In genomic region chr1:156841289-156841855, GRCh38 we compare ENCODE assay signal across 23 cellular contexts. TPM values are rescaled to one million over a fixed set of nuclear protein-coding genes. Genes with fewer than 3 reads are reported as not detected.
DNase-seq lines count a peak whose midpoint lies in the region; ATAC-seq, FAIRE-seq and TF ChIP-seq lines count a peak whose summit lies in the region.
"Had no signal": no experiment of that assay in that cellular context is flagged by ENCODE, and none has a peak within 500 bp of the region (broad histone marks: within the 10 kb centered on the region; RNA-seq: fewer than 3 reads in every experiment).

No MANE protein-coding gene starts in this region.

- H3K23me2 ChIP-seq in H1 (ENCODE audit: low read depth, low read length), result peaks cover 6% of the 10 kb centered on the region; the same call in 1 of the 2 replicates

- no peak overlapping the region for H2BK15ac ChIP-seq in H1 (ENCODE audit: low read length)
- no peak overlapping the region for H2BK15ac ChIP-seq in mesendoderm (replicated peaks; ENCODE audit: low read depth)

- H4K91ac ChIP-seq in H1 (replicated peaks; ENCODE audit: insufficient read length, low read length), result no peak overlapping the region

- no peak overlapping the region for H2BK12ac ChIP-seq in H1 (ENCODE audit: low read depth, low read length)

- no peak overlapping the region for H3K4me3 Mint-ChIP-seq in Calu3 (ENCODE audit: low read depth, unreplicated experiment)
- H3K4me3 Mint-ChIP-seq: CD8-positive, alpha-beta memory T cell; IgD-negative memory B cell had no signal

- no peak overlapping the region for H3K27ac ChIP-seq in H1 (ENCODE audit: low read depth, low read length)
- H3K27ac ChIP-seq in mesendoderm (ENCODE audit: low read depth, low read length), result no peak overlapping the region
- no peak overlapping the region for H3K27ac ChIP-seq in brain microvascular endothelial cell
- H3K27ac ChIP-seq: SK-N-MC had no signal

- no TSS peak for BruUV-seq in Calu3 (replicated peaks; lab: Mats Ljungman, UMichigan)

- intact Hi-C loops in Calu3 (cut with micrococcal nuclease; ENCODE audit: unreplicated experiment), result no loop called here

- no peak overlapping the region for H4K8ac ChIP-seq in H1 (ENCODE audit: extremely low read depth, insufficient read depth, low read length)
- no peak overlapping the region for H4K8ac ChIP-seq in mesendoderm (ENCODE audit: low read depth, low read length)

- no peak overlapping the region for H4K5ac ChIP-seq in H1 (ENCODE audit: insufficient read length, low read depth, low read length)
- H4K5ac ChIP-seq in mesendoderm (ENCODE audit: low read length), result no peak overlapping the region

- no peak overlapping the region for H2BK120ac ChIP-seq in H1 (replicated peaks; ENCODE audit: low read depth, low read length)
- no peak overlapping the region for H2BK120ac ChIP-seq in mesendoderm (ENCODE audit: low read depth, low read length)

- no peaks in the 10 kb centered on the region for H3K4me1 Mint-ChIP-seq in Calu3 (ENCODE audit: low read depth, unreplicated experiment)

- no peaks in the 10 kb centered on the region for H3K9me3 ChIP-seq in H1 (ENCODE audit: insufficient read depth in 2 of 2, low read depth in 1 of 2, low read length in 1 of 2)
- H3K9me3 ChIP-seq: HAP-1 had no signal

- no peak overlapping the region for H3K4ac ChIP-seq in H1 (replicated peaks; ENCODE audit: insufficient read length, low read depth, low read length)
- no peak overlapping the region for H3K4ac ChIP-seq in mesendoderm (ENCODE audit: low read depth, low read length)

- no peaks in the 10 kb centered on the region for H3K79me2 ChIP-seq in H1 (ENCODE audit: control insufficient read depth in 1 of 2, insufficient read depth in 2 of 2, low read length in 2 of 2)
- H3K79me2 ChIP-seq in mesendoderm (ENCODE audit: control insufficient read depth, insufficient read depth, low read length), result no peaks in the 10 kb centered on the region

- H3K36me3 ChIP-seq in H7 (replicated peaks; ENCODE audit: control insufficient read depth, insufficient read depth, low read length) (no peaks in the 10 kb centered on the region), H1 (ENCODE audit: control insufficient read depth in 2 of 4, insufficient read depth in 4 of 4, low read length in 3 of 4) (no peaks in the 10 kb centered on the region), mesendoderm (ENCODE audit: control insufficient read depth, insufficient read depth, low read length) (no peaks in the 10 kb centered on the region), brain microvascular endothelial cell (replicated peaks) (no peaks in the 10 kb centered on the region)
- H3K36me3 ChIP-seq: HAP-1 had no signal

- no peak for ATAC-seq in GM19023 (IDR thresholded peaks at IDR 0.05; ENCODE audit: unreplicated experiment)

- no peak overlapping the region for H3K14ac ChIP-seq in H1 (ENCODE audit: insufficient read length)

- CTCF ChIA-PET in H1 (lab: Charles Lee; ENCODE audit: partially characterized antibody) (interaction anchor here (0.6 to 23.5 kb wide), 14 partner anchors 8 to 159 kb away, joined by 3 to 556 read pairs (median 6); partner anchors contain the start of genes CRABP2, INSRR, NTRK1 and SH2D2A), Calu3 (lab: Charles Lee) (no interaction called here)

- DNase-seq in H7, result peak; percentile 66
- no peak for DNase-seq in H1 (ENCODE audit: low read depth in 1 of 2, low spot score in 2 of 2)
- DNase-seq in mesendoderm, result peak; percentile 70
- no peak for DNase-seq in NCI-H446 (lab: John Stamatoyannopoulos, UW)
- no peak for DNase-seq in brain microvascular endothelial cell
- DNase-seq in Calu3, result no peak
- DNase-seq: ACHN; C1 segment of cervical spinal cord; DND-41; MM.1S; NCI-H1092; NCI-H2081 treated with DMSO at 0.1 percent for 48 hours; NCI-H748 treated with DMSO at 0.1 percent for 48 hours; NK-92 treated with Interleukin-12 subunit alpha and Interleukin-12 subunit beta, amount 100 ng/mL, for 24 hours; SHP77; T-helper 1 cell had no signal

- TF ChIP-seq POLR2A in H1 (IDR thresholded peaks at IDR 0.05; ENCODE audit: control extremely low read depth in 1 of 2, low read depth in 2 of 2, low read length in 2 of 2), result no peak

- no peaks in the 10 kb centered on the region for H3K36me3 Mint-ChIP-seq in Calu3 (ENCODE audit: insufficient read depth, unreplicated experiment)
- H3K36me3 Mint-ChIP-seq: IgD-negative memory B cell had no signal

- H3K4me1 ChIP-seq in H1 (replicated peaks in 1 of 4; ENCODE audit: control insufficient read depth in 3 of 4, insufficient read depth in 4 of 4, low read length in 3 of 4) (peaks cover 0 to 17% (median 11%) of the 10 kb centered on the region in 4 experiments; a peak in 5 of 7 replicates), mesendoderm (ENCODE audit: control insufficient read depth, low read depth, low read length) (no peaks in the 10 kb centered on the region)
- H3K4me1 ChIP-seq: HAP-1 had no signal

- in situ Hi-C loops in brain microvascular endothelial cell (cut with HindIII; ENCODE audit: low pct_ligation_motif_present, low sequenced_read_pairs), result no loop called here

- no peak overlapping the region for H3K27ac Mint-ChIP-seq in Calu3 (ENCODE audit: unreplicated experiment)
- H3K27ac Mint-ChIP-seq: IgD-negative memory B cell had no signal

- H3K4me2 ChIP-seq in H1 (ENCODE audit: insufficient read depth in 1 of 2, low read depth in 2 of 2, low read length in 2 of 2) (no peak overlapping the region), mesendoderm (ENCODE audit: low read length) (no peak overlapping the region)

- H3K9ac ChIP-seq in H1 (replicated peaks in 1 of 4; ENCODE audit: extremely low read depth in 1 of 4, low read depth in 3 of 4, low read length in 3 of 4) (no peak overlapping the region), mesendoderm (ENCODE audit: low read length) (no peak overlapping the region)

- H2AK5ac ChIP-seq in H1 (ENCODE audit: low read depth, low read length) (no peak overlapping the region), mesendoderm (ENCODE audit: low read length) (no peak overlapping the region)

- H3K27me3 ChIP-seq in H7 (ENCODE audit: control insufficient read depth, insufficient read depth, low read length) (peaks cover 68% of the 10 kb centered on the region), H1 (replicated peaks in 1 of 4; ENCODE audit: control insufficient read depth in 3 of 4, extremely low read depth in 1 of 4, insufficient read depth in 3 of 4, low read length in 3 of 4) (peaks cover 32 to 47% (median 45%) of the 10 kb centered on the region in 4 experiments), mesendoderm (ENCODE audit: insufficient read depth, low read length, poor library complexity) (peaks cover 20% of the 10 kb centered on the region), brain microvascular endothelial cell (replicated peaks) (peaks cover 31% of the 10 kb centered on the region)

- no peak overlapping the region for H3K4me3 ChIP-seq in H7 (ENCODE audit: insufficient read depth, low read depth, low read length)
- H3K4me3 ChIP-seq in H1 (ENCODE audit: extremely low read depth in 1 of 4, insufficient read depth in 2 of 4, low read depth in 3 of 4, low read length in 4 of 4), result no peak overlapping the region
- H3K4me3 ChIP-seq in mesendoderm (ENCODE audit: low read length), result no peak overlapping the region
- H3K4me3 ChIP-seq in brain microvascular endothelial cell (ENCODE audit: low read depth, low read length), result no peak overlapping the region
- H3K4me3 ChIP-seq: HAP-1, SK-N-MC had no signal

- H3K9me3 Mint-ChIP-seq in Calu3 (ENCODE audit: low read depth, unreplicated experiment), result peaks cover 2% of the 10 kb centered on the region
- H3K9me3 Mint-ChIP-seq: CD8-positive, alpha-beta memory T cell had no signal

- TF ChIP-seq EP300 in H1 (IDR thresholded peaks at IDR 0.05; ENCODE audit: borderline replicate concordance in 1 of 2, low read depth in 2 of 2, low read length in 2 of 2), result no peak

- H3K18ac ChIP-seq in H1 (ENCODE audit: extremely low read depth, low read length), result no peak overlapping the region
- H3K18ac ChIP-seq in mesendoderm (ENCODE audit: low read length), result no peak overlapping the region

- no peak for TF ChIP-seq CTCF in H1 (IDR thresholded peaks at IDR 0.05; ENCODE audit: control extremely low read depth in 1 of 3, insufficient read depth in 1 of 3, low read depth in 1 of 3, low read length in 3 of 3)
- no peak for TF ChIP-seq CTCF in brain microvascular endothelial cell (IDR thresholded peaks at IDR 0.05; ENCODE audit: low read depth, low read length, missing control alignments)
- TF ChIP-seq CTCF in Calu3 (IDR thresholded peaks at IDR 0.05; ENCODE audit: unreplicated experiment), result no peak

- H3K79me1 ChIP-seq in H1 (ENCODE audit: low read depth, low read length), result no peaks in the 10 kb centered on the region
- H3K79me1 ChIP-seq in mesendoderm (ENCODE audit: low read length), result no peaks in the 10 kb centered on the region

- WGBS in H1 (ENCODE audit: extremely low coverage in 1 of 2, insufficient coverage in 1 of 2, insufficient read length in 1 of 2, insufficient replicate concordance in 2 of 2, low coverage in 1 of 2, low lambda C conversion rate in 2 of 2, missing lambda C conversion rate in 1 of 2), 2 experiments, result 76% methylated on average over 16 of the region's 16 CpGs; no CpG with 5 or more reads in 1 of the 2 experiments
- WGBS in mesendoderm (ENCODE audit: extremely low coverage, insufficient coverage, low lambda C conversion rate), result no CpG with 5 or more reads among the region's 16 CpGs

- no peak overlapping the region for H2BK20ac ChIP-seq in H1 (ENCODE audit: low read length)

- H2BK5ac ChIP-seq in H1 (ENCODE audit: low read depth, low read length) (no peak overlapping the region), mesendoderm (ENCODE audit: low read length) (no peak overlapping the region)

- H3K27me3 Mint-ChIP-seq in Calu3 (ENCODE audit: unreplicated experiment), result peaks cover 100% of the 10 kb centered on the region

- no peak for FAIRE-seq in H1 (lab: Jason Lieb, UNC)
- FAIRE-seq: G401.6 had no signal

- H4K20me1 ChIP-seq in H1 (replicated peaks in 1 of 2; ENCODE audit: control insufficient read depth in 1 of 2, insufficient read depth in 2 of 2, low read length in 2 of 2), result peaks cover 7 to 12% of the 10 kb centered on the region in 2 experiments

- H3K23ac ChIP-seq in H1 (ENCODE audit: insufficient read length) (no peak overlapping the region), mesendoderm (ENCODE audit: low read length) (no peak overlapping the region)

- TF ChIP-seq RAD21 in H1 (IDR thresholded peaks at IDR 0.05 in 1 of 2, conservative IDR thresholded peaks at IDR 0.05 in 1 of 2; ENCODE audit: low read depth in 2 of 2, low read length in 2 of 2), result no peak

- no peak overlapping the region for H3K56ac ChIP-seq in H1 (replicated peaks; ENCODE audit: insufficient read length, low read depth, low read length)
- no peak overlapping the region for H3K56ac ChIP-seq in mesendoderm (ENCODE audit: low read length)

- POLR2A ChIA-PET in H1 (lab: Charles Lee; ENCODE audit: partially characterized antibody), result interaction anchor here (0.8 to 1.4 kb wide), 4 partner anchors 27 to 75 kb away, joined by 3 read pairs; no protein-coding TSS in a partner anchor

- H2AFZ ChIP-seq in H1 (ENCODE audit: low read length), result no peak overlapping the region

RNA-seq across cellular contexts. Expression of gene INSRR, which starts 17.5 kb away (rescaled TPM):
- not detected in 2 replicates for total RNA-seq in H7 (2014; rRNA removed; shearing (Covaris generic))
- total RNA-seq in H1 (2021; fragmentation: NEBNext Ultra II Directional; extraction: Animal tissue kit (Norgen Biotek cat#: 25700)), result not detected in 2 replicates
- polyA plus RNA-seq in H1 (2011; rRNA removed), result 0.02 TPM in 2 replicates
- polyA plus RNA-seq in H1 (2011; cell fraction: cytosol; rRNA removed), result not detected
- polyA plus RNA-seq in H1 (2011; cell fraction: nucleus; rRNA removed), result 0.17 TPM
- polyA plus RNA-seq in H1 (2012, experiment 1 of 2), result 0.03 to 0.04 TPM in 2 of 4 replicates, not detected in the others
- polyA plus RNA-seq in H1 (2012, experiment 2 of 2), result 0.03 TPM
- not detected for polyA plus RNA-seq in H1 (2013, experiment 1 of 2)
- polyA plus RNA-seq in H1 (2013, experiment 2 of 2), result under 0.01 TPM
- 0.07 TPM in 1 of 2 replicates, not detected in the other for polyA minus RNA-seq in H1 (2011; rRNA and poly(A)+ RNA removed)
- polyA minus RNA-seq in H1 (2011; cell fraction: cytosol; rRNA and poly(A)+ RNA removed), result not detected
- polyA minus RNA-seq in H1 (2011; cell fraction: nucleus; rRNA and poly(A)+ RNA removed), result 0.10 TPM
- not detected for polyA plus RNA-seq in mesendoderm (2013, experiment 1 of 2)
- polyA plus RNA-seq in mesendoderm (2013, experiment 2 of 2), result under 0.01 TPM
- total RNA-seq in Calu3 (2022), result not detected in 2 replicates
- total RNA-seq: LHCN-M2 had no signal
- polyA plus RNA-seq: CD8-positive, alpha-beta memory T cell; IgD-negative memory B cell had no signal

RNA-seq across cellular contexts. Expression of gene NTRK1, which starts 19.3 kb away (rescaled TPM):
- total RNA-seq in H7 (2014; rRNA removed; shearing (Covaris generic)), result 0.07 and 0.22 TPM in 2 replicates
- 0.24 and 0.27 TPM in 2 replicates for total RNA-seq in H1 (2021; fragmentation: NEBNext Ultra II Directional; extraction: Animal tissue kit (Norgen Biotek cat#: 25700))
- 0.12 and 0.13 TPM in 2 replicates for polyA plus RNA-seq in H1 (2011; rRNA removed)
- polyA plus RNA-seq in H1 (2011; cell fraction: cytosol; rRNA removed), result 0.06 TPM
- 0.74 TPM for polyA plus RNA-seq in H1 (2011; cell fraction: nucleus; rRNA removed)
- 0.05 to 0.15 TPM (median 0.13 TPM) in 3 of 4 replicates, not detected in the other for polyA plus RNA-seq in H1 (2012, experiment 1 of 2)
- 0.05 TPM for polyA plus RNA-seq in H1 (2012, experiment 2 of 2)
- 0.18 TPM for polyA plus RNA-seq in H1 (2013, experiment 1 of 2)
- 0.06 TPM for polyA plus RNA-seq in H1 (2013, experiment 2 of 2)
- 0.12 and 0.13 TPM in 2 replicates for polyA minus RNA-seq in H1 (2011; rRNA and poly(A)+ RNA removed)
- not detected for polyA minus RNA-seq in H1 (2011; cell fraction: cytosol; rRNA and poly(A)+ RNA removed)
- not detected for polyA minus RNA-seq in H1 (2011; cell fraction: nucleus; rRNA and poly(A)+ RNA removed)
- polyA plus RNA-seq in mesendoderm (2013, experiment 1 of 2), result 0.04 TPM
- polyA plus RNA-seq in mesendoderm (2013, experiment 2 of 2), result 0.03 TPM
- not detected in 2 replicates for total RNA-seq in Calu3 (2022)
- total RNA-seq: LHCN-M2 had no signal
- polyA plus RNA-seq: CD8-positive, alpha-beta memory T cell; IgD-negative memory B cell had no signal

RNA-seq across cellular contexts. Expression of gene SH2D2A, which starts 24.7 kb away (rescaled TPM):
- total RNA-seq in H7 (2014; rRNA removed; shearing (Covaris generic)), result 4.3 and 8.4 TPM in 2 replicates
- total RNA-seq in H1 (2021; fragmentation: NEBNext Ultra II Directional; extraction: Animal tissue kit (Norgen Biotek cat#: 25700)), result 3.3 and 4.5 TPM in 2 replicates
- 7.9 and 13.7 TPM in 2 replicates for polyA plus RNA-seq in H1 (2011; rRNA removed)
- polyA plus RNA-seq in H1 (2011; cell fraction: cytosol; rRNA removed), result 10.1 TPM
- 8.8 TPM for polyA plus RNA-seq in H1 (2011; cell fraction: nucleus; rRNA removed)
- 3.1 to 8.0 TPM (median 5.5 TPM) in 4 replicates for polyA plus RNA-seq in H1 (2012, experiment 1 of 2)
- 4.7 TPM for polyA plus RNA-seq in H1 (2012, experiment 2 of 2)
- 5.7 TPM for polyA plus RNA-seq in H1 (2013, experiment 1 of 2)
- polyA plus RNA-seq in H1 (2013, experiment 2 of 2), result 5.3 TPM
- 0.57 and 0.78 TPM in 2 replicates for polyA minus RNA-seq in H1 (2011; rRNA and poly(A)+ RNA removed)
- 5.1 TPM for polyA minus RNA-seq in H1 (2011; cell fraction: cytosol; rRNA and poly(A)+ RNA removed)
- 4.6 TPM for polyA minus RNA-seq in H1 (2011; cell fraction: nucleus; rRNA and poly(A)+ RNA removed)
- 6.7 TPM for polyA plus RNA-seq in mesendoderm (2013, experiment 1 of 2)
- polyA plus RNA-seq in mesendoderm (2013, experiment 2 of 2), result 6.1 TPM
- total RNA-seq in Calu3 (2022), result 2.9 and 3.1 TPM in 2 replicates
- total RNA-seq: LHCN-M2 had no signal

RNA-seq across cellular contexts. Expression of gene PEAR1, which starts 52.1 kb away (rescaled TPM):
- 1.2 and 1.8 TPM in 2 replicates for total RNA-seq in H7 (2014; rRNA removed; shearing (Covaris generic))
- 0.71 and 0.82 TPM in 2 replicates for total RNA-seq in H1 (2021; fragmentation: NEBNext Ultra II Directional; extraction: Animal tissue kit (Norgen Biotek cat#: 25700))
- polyA plus RNA-seq in H1 (2011; rRNA removed), result 0.63 and 0.77 TPM in 2 replicates
- 0.44 TPM for polyA plus RNA-seq in H1 (2011; cell fraction: cytosol; rRNA removed)
- polyA plus RNA-seq in H1 (2011; cell fraction: nucleus; rRNA removed), result 3.3 TPM
- polyA plus RNA-seq in H1 (2012, experiment 1 of 2), result 0.26 to 0.88 TPM (median 0.65 TPM) in 4 replicates
- polyA plus RNA-seq in H1 (2012, experiment 2 of 2), result 0.39 TPM
- 0.53 TPM for polyA plus RNA-seq in H1 (2013, experiment 1 of 2)
- polyA plus RNA-seq in H1 (2013, experiment 2 of 2), result 0.42 TPM
- polyA minus RNA-seq in H1 (2011; rRNA and poly(A)+ RNA removed), result 0.13 and 0.22 TPM in 2 replicates
- polyA minus RNA-seq in H1 (2011; cell fraction: cytosol; rRNA and poly(A)+ RNA removed), result 0.37 TPM
- polyA minus RNA-seq in H1 (2011; cell fraction: nucleus; rRNA and poly(A)+ RNA removed), result 1.5 TPM
- 0.46 TPM for polyA plus RNA-seq in mesendoderm (2013, experiment 1 of 2)
- polyA plus RNA-seq in mesendoderm (2013, experiment 2 of 2), result 0.39 TPM
- total RNA-seq in Calu3 (2022), result 3.0 and 3.2 TPM in 2 replicates
- total RNA-seq: CD8-positive, alpha-beta memory T cell had no signal
- polyA plus RNA-seq: CD8-positive, alpha-beta memory T cell; IgD-negative memory B cell had no signal

Comparison
In these comparisons a context has a peak if more than half of its experiments do, and no peak if none do; other contexts are left out.
1. DNase-seq: peak in H7 (single experiment) and mesendoderm (single experiment); none in H1 (0 of 2), NCI-H446 (0 of 2), brain microvascular endothelial cell (single experiment) and Calu3 (single experiment).